ENCODE assay signal across 9 cellular contexts in genomic region chr21:41612674-41613250, GRCh38.
DNase-seq lines count a peak whose midpoint lies in the region; ATAC-seq, FAIRE-seq and TF ChIP-seq lines count a peak whose summit lies in the region.
"Had no signal": no experiment of that assay in that cellular context is flagged by ENCODE, and none has a peak within 500 bp of the region (broad histone marks: within the 10 kb centered on the region; RNA-seq: fewer than 3 reads in every experiment).

No MANE protein-coding gene starts in this region.

- TF ChIP-seq CTCF in AG10803 (conservative IDR thresholded peaks at IDR 0.05; ENCODE audit: low read length) (peak; percentile 69), Peyer's patch (IDR thresholded peaks at IDR 0.05) (peak in 4 of 6 experiments; percentile 49 to 71 (median 64)), chondrocyte (IDR thresholded peaks at IDR 0.05) (peak; percentile 95)

- FAIRE-seq in GM19239 (lab: Jason Lieb, UNC), result no peak

- no peak overlapping the region for H3K4me3 Mint-ChIP-seq in chondrocyte (ENCODE audit: unreplicated experiment)
- H3K4me3 Mint-ChIP-seq: IgD-negative memory B cell had no signal

- no peaks in the 10 kb centered on the region for H3K27me3 ChIP-seq in Peyer's patch

- no peaks in the 10 kb centered on the region for H3K27me3 Mint-ChIP-seq in chondrocyte (ENCODE audit: low read depth)

- DNase-seq in AG10803 (ENCODE audit: low read depth) (peak; percentile 100), GM19239 (ENCODE audit: insufficient read length, low spot score) (peak; percentile 36), Peyer's patch (peak in 2 of 3 donors; percentile 66 to 68), chondrocyte (ENCODE audit: low spot score) (peak; percentile 98), kidney tubule cell (ENCODE audit: low spot score) (peak; percentile 79), SK-N-DZ (ENCODE audit: low spot score) (no peak)
- DNase-seq in stimulated activated CD4-positive, alpha-beta T cell treated with anti-CD3 and anti-CD28 coated beads, Interleukin-2, amount 100 ng/mL, for 48 hours, result peak; percentile 10 to 17

- no peak for TF ChIP-seq POLR2A in Peyer's patch (IDR thresholded peaks at IDR 0.05)

- H3K4me1 ChIP-seq in Peyer's patch, result peaks cover 0 to 14% (median 2%) of the 10 kb centered on the region in 4 donors

- H3K27ac ChIP-seq in Peyer's patch, result no peak overlapping the region

- H3K4me3 ChIP-seq in AG10803 (ENCODE audit: low read length) (no peak overlapping the region), Peyer's patch (no peak overlapping the region)

- no peaks in the 10 kb centered on the region for H3K36me3 Mint-ChIP-seq in chondrocyte (ENCODE audit: low read depth)
- H3K36me3 Mint-ChIP-seq: IgD-negative memory B cell had no signal

- peaks cover 64% of the 10 kb centered on the region for H3K4me1 Mint-ChIP-seq in chondrocyte (ENCODE audit: low read depth)
- H3K4me1 Mint-ChIP-seq: IgD-negative memory B cell had no signal

- no peaks in the 10 kb centered on the region for H3K36me3 ChIP-seq in Peyer's patch

- no peak for ATAC-seq in HG02884 (IDR thresholded peaks at IDR 0.05; ENCODE audit: unreplicated experiment)

- peak overlapping the region; percentile 91 for H3K27ac Mint-ChIP-seq in chondrocyte (ENCODE audit: unreplicated experiment)
- H3K27ac Mint-ChIP-seq: IgD-negative memory B cell had no signal

- H3K9me3 Mint-ChIP-seq in chondrocyte (ENCODE audit: low read depth), result no peaks in the 10 kb centered on the region
- H3K9me3 Mint-ChIP-seq: IgD-negative memory B cell had no signal

- H3K9me3 ChIP-seq in Peyer's patch, result no peaks in the 10 kb centered on the region
